Comparison of ENCODE assay signal across 28 cellular contexts in the genomic region with DNA sequence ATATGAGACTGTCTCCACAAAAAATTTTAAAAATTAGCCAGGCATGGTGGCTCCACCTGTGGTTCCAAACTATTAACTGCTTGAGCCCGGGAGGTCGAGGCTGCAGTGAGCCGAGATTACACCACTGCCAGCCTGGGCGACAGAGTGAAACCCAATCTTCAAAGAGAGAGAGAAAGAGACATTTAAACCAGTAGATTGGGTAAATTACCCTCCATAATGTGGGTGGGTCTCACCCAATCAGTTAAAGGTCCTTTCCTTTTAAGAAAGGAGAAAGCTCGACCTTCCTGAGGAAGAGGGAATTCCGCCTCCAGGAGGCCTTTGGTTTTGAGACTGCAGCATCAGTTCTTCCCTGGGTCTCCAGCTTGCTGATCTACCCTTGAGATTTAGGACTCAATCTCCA. TPM values are rescaled to one million over a fixed set of nuclear protein-coding genes. Genes with fewer than 3 reads are reported as not detected.
"Had no signal": no experiment of that assay in that cellular context is flagged by ENCODE, and none has a peak within 500 bp of the region (broad histone marks: within the 10 kb centered on the region; RNA-seq: fewer than 3 reads in every experiment).

No MANE protein-coding gene starts in this region.

- H3K27ac Mint-ChIP-seq: activated CD4-positive, alpha-beta memory T cell treated with anti-CD3 and anti-CD28 coated beads for 36 hours; WTC11 had no signal

- H3K9me3 ChIP-seq: MG63, Peyer's patch, SJCRH30, SK-N-SH had no signal

- H3K9ac ChIP-seq: SK-N-SH had no signal

- H3K27me3 ChIP-seq: brain microvascular endothelial cell, MG63, Peyer's patch had no signal

- H3K27ac ChIP-seq: brain microvascular endothelial cell, cardiac muscle cell, Peyer's patch, RWPE1, SJCRH30 had no signal

- H3K4me1 ChIP-seq: SJCRH30 had no signal

- H3K36me3 Mint-ChIP-seq: activated CD4-positive, alpha-beta memory T cell treated with anti-CD3 and anti-CD28 coated beads for 36 hours; activated naive CD4-positive, alpha-beta T cell treated with anti-CD3 and anti-CD28 coated beads, Interleukin-2, amount 50 U/mL, for 72 hours; WTC11 had no signal

- H3K36me3 ChIP-seq: brain microvascular endothelial cell, cardiac muscle cell, MG63, Peyer's patch, SJCRH30 had no signal

- DNase-seq: activated CD4-positive, alpha-beta memory T cell treated with anti-CD3 and anti-CD28 coated beads for 36 hours; activated CD4-positive, alpha-beta T cell treated with anti-CD3 and anti-CD28 coated beads, Interleukin-2, amount 10 ng/mL, durations not matched to agents 7 days and 5 days; activated CD4-positive, CD25-positive, alpha-beta regulatory T cell treated with anti-CD3 and anti-CD28 coated beads, Interleukin-2, amount 50 U/mL, for 72 hours; activated CD8-positive, alpha-beta memory T cell treated with anti-CD3 and anti-CD28 coated beads for 24 hours; activated effector memory CD4-positive, alpha-beta T cell treated with anti-CD3 and anti-CD28 coated beads, Interleukin-2, amount 50 U/mL, for 16 hours; activated naive CD4-positive, alpha-beta T cell treated with Interleukin-2 at 50 U/mL for 16 hours; activated T-cell treated with anti-CD3 and anti-CD28 coated beads, Interleukin-2, amount 50 U/mL, for 4 hours; brain microvascular endothelial cell; KG1; MG63; NCI-H1105 treated with DMSO at 0.1 percent for 48 hours; NCI-H1436 treated with DMSO at 0.1 percent for 48 hours; NCI-H187; NCI-H2081; NCI-H510A treated with DMSO at 0.1 percent for 48 hours; NCI-H69; NK-92 treated with Interleukin-12 subunit alpha and Interleukin-12 subunit beta, amount 100 ng/mL, for 24 hours; OCI-M1; Peyer's patch; Right ventricle myocardium superior; SJCRH30; SK-N-SH; SW 1271 had no signal

- H3K27me3 Mint-ChIP-seq: activated CD4-positive, alpha-beta memory T cell treated with anti-CD3 and anti-CD28 coated beads for 36 hours had no signal

- H3K9me3 Mint-ChIP-seq: activated CD4-positive, alpha-beta memory T cell treated with anti-CD3 and anti-CD28 coated beads for 36 hours; activated naive CD4-positive, alpha-beta T cell treated with anti-CD3 and anti-CD28 coated beads, Interleukin-2, amount 50 U/mL, for 72 hours; activated T-cell treated with anti-CD3 and anti-CD28 coated beads, Interleukin-2, amount 50 U/mL, for 4 hours had no signal

- H3K4me3 ChIP-seq: cardiac muscle cell had no signal

RNA-seq across cellular contexts. Expression of a gene that starts 25.2 kb away (rescaled TPM):
- total RNA-seq: cardiac muscle cell, LHCN-M2, SJCRH30, WTC11 had no signal
- polyA plus RNA-seq: cardiac muscle cell had no signal
